Comparison of ENCODE assay signal across 8 cellular contexts in genomic region chr2:200308421-200309295, GRCh38. TPM values are rescaled to one million over a fixed set of nuclear protein-coding genes. Genes with fewer than 3 reads are reported as not detected.
DNase-seq lines count a peak whose midpoint lies in the region; ATAC-seq and TF ChIP-seq lines count a peak whose summit lies in the region.

No MANE protein-coding gene starts in this region.

- H3K27ac ChIP-seq in endodermal cell (ENCODE audit: low read depth, low read length) = no peak overlapping the region
- peak overlapping the region in 1 of 2 donors; percentile 95 for H3K27ac ChIP-seq in ovary

- H3K4me1 Mint-ChIP-seq in endodermal cell = peaks cover 48% of the 10 kb centered on the region
- peaks cover 22% of the 10 kb centered on the region for H3K4me1 Mint-ChIP-seq in activated T-cell treated with anti-CD3 and anti-CD28 coated beads, Interleukin-2, amount 50 U/mL, for 72 hours (ENCODE audit: low read depth)

- H3K9me3 ChIP-seq in endodermal cell (ENCODE audit: control insufficient read depth, low read length) (no peaks in the 10 kb centered on the region), ovary (no peaks in the 10 kb centered on the region)

- TF ChIP-seq POLR2A in ovary (IDR thresholded peaks at IDR 0.05) = no peak

- intact Hi-C loops in ovary (cut with DNase I) = loop anchor here (10.0 kb wide), 3 partner anchors 166 to 324 kb away; no protein-coding TSS in a partner anchor

- H3K9ac ChIP-seq in endodermal cell (ENCODE audit: extremely low read depth, low read length, poor library complexity, severe bottlenecking) = peak overlapping the region; percentile 55

- no peaks in the 10 kb centered on the region for H3K9me3 Mint-ChIP-seq in endodermal cell
- no peaks in the 10 kb centered on the region for H3K9me3 Mint-ChIP-seq in activated T-cell treated with anti-CD3 and anti-CD28 coated beads, Interleukin-2, amount 50 U/mL, for 72 hours

- H3K4me1 ChIP-seq in endodermal cell (ENCODE audit: control insufficient read depth, insufficient read depth, low read length) (peaks cover 19% of the 10 kb centered on the region), ovary (ENCODE audit: insufficient read depth) (peaks cover 6% of the 10 kb centered on the region)

- TF ChIP-seq EP300 in ovary (IDR thresholded peaks at IDR 0.05) = no peak

- 25 to 40% methylated on average over 2 to 4 of the region's 5 CpGs for WGBS in endodermal cell (ENCODE audit: insufficient coverage in 1 of 2, insufficient read length in 1 of 2), 2 experiments
- 41 to 47% (median 44%) methylated on average over 5 of the region's 5 CpGs for WGBS in ovary, 3 donors

- no peaks in the 10 kb centered on the region for H3K36me3 Mint-ChIP-seq in endodermal cell (ENCODE audit: low read depth)
- peaks cover 3 to 5% of the 10 kb centered on the region in 2 donors for H3K36me3 Mint-ChIP-seq in activated T-cell treated with anti-CD3 and anti-CD28 coated beads, Interleukin-2, amount 50 U/mL, for 72 hours (ENCODE audit: insufficient read depth in 2 of 2)

- no peaks in the 10 kb centered on the region for H3K27me3 Mint-ChIP-seq in endodermal cell (ENCODE audit: insufficient read depth)
- peaks cover 28% of the 10 kb centered on the region for H3K27me3 Mint-ChIP-seq in activated T-cell treated with anti-CD3 and anti-CD28 coated beads, Interleukin-2, amount 50 U/mL, for 72 hours (ENCODE audit: low read depth)

- H3K4me3 ChIP-seq in endodermal cell (ENCODE audit: low read length) (peak overlapping the region; percentile 84), ovary (peak overlapping the region; percentile 73)

- no peak for TF ChIP-seq CTCF in endodermal cell (conservative IDR thresholded peaks at IDR 0.05)
- TF ChIP-seq CTCF in ovary (IDR thresholded peaks at IDR 0.05) = no peak

- peak overlapping the region; percentile 57 for H3K27ac Mint-ChIP-seq in endodermal cell
- no peak overlapping the region for H3K27ac Mint-ChIP-seq in activated T-cell treated with anti-CD3 and anti-CD28 coated beads, Interleukin-2, amount 50 U/mL, for 72 hours

- peak overlapping the region; percentile 73 for H3K4me3 Mint-ChIP-seq in endodermal cell
- peak overlapping the region in 1 of 2 donors; percentile 76 for H3K4me3 Mint-ChIP-seq in activated T-cell treated with anti-CD3 and anti-CD28 coated beads, Interleukin-2, amount 50 U/mL, for 72 hours

- no peaks in the 10 kb centered on the region for H3K27me3 ChIP-seq in endodermal cell (ENCODE audit: control insufficient read depth, insufficient read depth, low read length, poor library complexity, severe bottlenecking)
- H3K27me3 ChIP-seq in ovary = no peaks in the 10 kb centered on the region

- DNase-seq in DMS 273 treated with DMSO at 0.1 percent for 48 hours (lab: John Stamatoyannopoulos, UW) (peak; percentile 21), NCI-H2227 (lab: John Stamatoyannopoulos, UW; ENCODE audit: unreplicated experiment) (peak; percentile 13), endodermal cell (no peak), ovary (no peak), COLO668 (lab: John Stamatoyannopoulos, UW; ENCODE audit: unreplicated experiment) (no peak), NCI-H2029 (lab: John Stamatoyannopoulos, UW) (no peak)
- no peak for DNase-seq in activated T-cell treated with anti-CD3 and anti-CD28 coated beads, Interleukin-2, amount 50 U/mL, for 72 hours

- no peak for ATAC-seq in activated T-cell treated with anti-CD3 and anti-CD28 coated beads, Interleukin-2, amount 50 U/mL, for 72 hours (replicated peaks in 1 of 2)
- no peak for ATAC-seq in GM19463 (IDR thresholded peaks at IDR 0.05; ENCODE audit: unreplicated experiment)

- H3K36me3 ChIP-seq in endodermal cell (ENCODE audit: control insufficient read depth, insufficient read depth, low read length) (no peaks in the 10 kb centered on the region), ovary (no peaks in the 10 kb centered on the region)

RNA-seq across cellular contexts. Expression of gene SPATS2L, which starts 2.2 kb away (rescaled TPM):
- total RNA-seq in endodermal cell (10 to 100 TPM; 40.3 to 89.9 TPM), ovary (10 to 100 TPM; 36.5 to 88.2 (median 70.6) TPM)
- 52.1 TPM for polyA plus RNA-seq in endodermal cell (2013, experiment 1 of 2)
- polyA plus RNA-seq in endodermal cell (2013, experiment 2 of 2) = 53.7 TPM
- polyA plus RNA-seq in ovary = 10 to 100 TPM; 38.0 to 93.0 TPM
- total RNA-seq in activated T-cell treated with anti-CD3 and anti-CD28 coated beads, Interleukin-2, amount 50 U/mL, for 72 hours = 10 to 100 TPM; 17.8 to 36.8 TPM

Comparison
In these comparisons a context has a peak if more than half of its experiments do, and no peak if none do; other contexts are left out.
1. DNase-seq: peak in DMS 273 treated with DMSO at 0.1 percent for 48 hours (single experiment) and NCI-H2227 (single experiment); none in endodermal cell (single experiment), ovary (0 of 5), COLO668 (single experiment), NCI-H2029 (single experiment) and activated T-cell treated with anti-CD3 and anti-CD28 coated beads, Interleukin-2, amount 50 U/mL, for 72 hours (0 of 2).